In genomic region chrX:38225093-38225492, GRCh38 we compare ENCODE assay signal across 17 cellular contexts. TPM values are rescaled to one million over a fixed set of nuclear protein-coding genes. Genes with fewer than 3 reads are reported as not detected.
A peak's percentile ranks its signal among the peaks of the same experiment; 100 is the strongest.
DNase-seq lines count a peak whose midpoint lies in the region; ATAC-seq, FAIRE-seq and TF ChIP-seq lines count a peak whose summit lies in the region.
"Had no signal": no experiment of that assay in that cellular context is flagged by ENCODE, and none has a peak within 500 bp of the region (broad histone marks: within the 10 kb centered on the region; RNA-seq: fewer than 3 reads in every experiment).

No MANE protein-coding gene starts in this region.

- peak overlapping the region in 1 of 2 experiments; percentile 49; a peak in 1 of 4 replicates for H4K8ac ChIP-seq in IMR-90 (ENCODE audit: low read depth in 2 of 2, low read length in 2 of 2)
- no peak overlapping the region for H4K8ac ChIP-seq in H1 (ENCODE audit: extremely low read depth, insufficient read depth, low read length)

- no peak overlapping the region for H3K9ac ChIP-seq in IMR-90 (ENCODE audit: low read depth, low read length)
- H3K9ac ChIP-seq in H1 (replicated peaks in 1 of 4; ENCODE audit: extremely low read depth in 1 of 4, low read depth in 3 of 4, low read length in 3 of 4): no peak overlapping the region
- H3K9ac ChIP-seq in keratinocyte (ENCODE audit: control insufficient read depth, extremely low read depth, insufficient read depth, low read length): no peak overlapping the region

- in situ Hi-C loops in IMR-90 (cut with MboI; ENCODE audit: low sequenced_read_pairs): no loop called here

- WGBS in IMR-90 (ENCODE audit: extremely low coverage in 2 of 2, insufficient read length in 1 of 2), 2 experiments: no CpG with 5 or more reads among the region's 3 CpGs
- WGBS in H1 (ENCODE audit: extremely low coverage in 1 of 2, insufficient coverage in 1 of 2, insufficient read length in 1 of 2, insufficient replicate concordance in 2 of 2, low coverage in 1 of 2, low lambda C conversion rate in 2 of 2, missing lambda C conversion rate in 1 of 2), 2 experiments: 25% methylated on average over 3 of the region's 3 CpGs; no CpG with 5 or more reads in 1 of the 2 experiments

- H3K4me2 ChIP-seq in IMR-90 (ENCODE audit: low read depth, low read length): peak overlapping the region; percentile 66
- peak overlapping the region in 1 of 2 experiments; percentile 28; a peak in 2 of 4 replicates for H3K4me2 ChIP-seq in H1 (ENCODE audit: insufficient read depth in 1 of 2, low read depth in 2 of 2, low read length in 2 of 2)
- peak overlapping the region; percentile 19 for H3K4me2 ChIP-seq in keratinocyte (ENCODE audit: control insufficient read depth, extremely low read depth, insufficient read depth, low read depth, low read length)

- dilution Hi-C loops in IMR-90 (cut with HindIII; ENCODE audit: low sequenced_read_pairs, unreplicated experiment): no loop called here
- dilution Hi-C loops in keratinocyte (cut with MboI; ENCODE audit: extremely low pct_ligation_motif_present, low sequenced_read_pairs): no loop called here

- H3K4me1 Mint-ChIP-seq in stimulated activated effector memory CD8-positive, alpha-beta T cell treated with anti-CD3 and anti-CD28 coated beads, Interleukin-12 subunit alpha, Interleukin-12 subunit beta, amount 100 ng/mL, for 72 hours: no peaks in the 10 kb centered on the region
- peaks cover 4% of the 10 kb centered on the region for H3K4me1 Mint-ChIP-seq in osteocyte (ENCODE audit: unreplicated experiment)

- H2AK9ac ChIP-seq in IMR-90 (replicated peaks; ENCODE audit: low read depth, low read length, poor library complexity): no peak overlapping the region

- H3K79me2 ChIP-seq in H1 (ENCODE audit: control insufficient read depth in 1 of 2, insufficient read depth in 2 of 2, low read length in 2 of 2) (no peaks in the 10 kb centered on the region), keratinocyte (ENCODE audit: control insufficient read depth, insufficient read depth, low read length) (no peaks in the 10 kb centered on the region)

- BruUV-seq in IMR-90 (replicated peaks; lab: Mats Ljungman, UMichigan): no TSS peak

- H2BK20ac ChIP-seq in IMR-90 (ENCODE audit: low read depth, low read length): peak overlapping the region; percentile 0; the same call in 1 of the 2 replicates
- H2BK20ac ChIP-seq in H1 (ENCODE audit: low read length): no peak overlapping the region

- no peak overlapping the region for H3K27ac Mint-ChIP-seq in stimulated activated effector memory CD8-positive, alpha-beta T cell treated with anti-CD3 and anti-CD28 coated beads, Interleukin-12 subunit alpha, Interleukin-12 subunit beta, amount 100 ng/mL, for 72 hours
- no peak overlapping the region for H3K27ac Mint-ChIP-seq in osteocyte (ENCODE audit: unreplicated experiment)
- H3K27ac Mint-ChIP-seq: activated CD8-positive, alpha-beta memory T cell treated with anti-CD3 and anti-CD28 coated beads, Interleukin-2, amount 10 ng/mL, durations not matched to agents 7 days and 5 days had no signal

- TF ChIP-seq POLR2A in IMR-90 (IDR thresholded peaks at IDR 0.05; ENCODE audit: low read depth, low read length): no peak
- TF ChIP-seq POLR2A in H1 (IDR thresholded peaks at IDR 0.05; ENCODE audit: control extremely low read depth in 1 of 2, low read depth in 2 of 2, low read length in 2 of 2): no peak

- POLR2A ChIA-PET in AG04450 (lab: Yijun Ruan, JAX): no interaction called here
- POLR2A ChIA-PET in IMR-90 (lab: Charles Lee; ENCODE audit: unreplicated experiment): no interaction called here
- POLR2A ChIA-PET in H1 (lab: Charles Lee; ENCODE audit: partially characterized antibody): no interaction called here

- no peak overlapping the region for H3K4me3 Mint-ChIP-seq in stimulated activated effector memory CD8-positive, alpha-beta T cell treated with anti-CD3 and anti-CD28 coated beads, Interleukin-12 subunit alpha, Interleukin-12 subunit beta, amount 100 ng/mL, for 72 hours
- no peak overlapping the region for H3K4me3 Mint-ChIP-seq in osteocyte (ENCODE audit: unreplicated experiment)
- H3K4me3 Mint-ChIP-seq: activated CD8-positive, alpha-beta memory T cell treated with anti-CD3 and anti-CD28 coated beads, Interleukin-2, amount 10 ng/mL, durations not matched to agents 7 days and 5 days had no signal

- H3K27ac ChIP-seq in AG04450 (ENCODE audit: low read depth, low read length) (peak overlapping the region; percentile 39), IMR-90 (ENCODE audit: insufficient read depth, low read length) (peak overlapping the region; percentile 1; the same call in 1 of the 2 replicates), H1 (ENCODE audit: low read depth, low read length) (no peak overlapping the region), keratinocyte (ENCODE audit: control insufficient read depth, insufficient read depth, low read length) (peak overlapping the region; percentile 18)
- H3K27ac ChIP-seq: ovary, RWPE1, vagina had no signal

- H3K23ac ChIP-seq in IMR-90 (ENCODE audit: low read depth, low read length) (peak overlapping the region; percentile 1; the same call in 1 of the 2 replicates), H1 (ENCODE audit: insufficient read length) (no peak overlapping the region)

- H3K27me3 ChIP-seq in AG04450 (ENCODE audit: control insufficient read depth, insufficient read depth, low read length) (no peaks in the 10 kb centered on the region), IMR-90 (ENCODE audit: control insufficient read depth, insufficient read depth, low read length) (no peaks in the 10 kb centered on the region), H1 (replicated peaks in 1 of 4; ENCODE audit: control insufficient read depth in 3 of 4, extremely low read depth in 1 of 4, insufficient read depth in 3 of 4, low read length in 3 of 4) (peaks cover 6 to 16% (median 12%) of the 10 kb centered on the region in 4 experiments), keratinocyte (ENCODE audit: control insufficient read depth, extremely low read depth, insufficient read depth, low read length) (no peaks in the 10 kb centered on the region)
- H3K27me3 ChIP-seq: ovary, vagina had no signal

- H2AFZ ChIP-seq in IMR-90 (replicated peaks; ENCODE audit: low read length, poor library complexity): peak overlapping the region; percentile 68
- H2AFZ ChIP-seq in H1 (ENCODE audit: low read length): peak overlapping the region; percentile 98
- H2AFZ ChIP-seq in keratinocyte (ENCODE audit: control insufficient read depth, low read length): peak overlapping the region; percentile 35

- H2BK5ac ChIP-seq in IMR-90 (ENCODE audit: low read depth, low read length, poor library complexity, severe bottlenecking): peak overlapping the region; percentile 25
- no peak overlapping the region for H2BK5ac ChIP-seq in H1 (ENCODE audit: low read depth, low read length)

- H2AK5ac ChIP-seq in IMR-90 (ENCODE audit: low read depth, low read length): no peak overlapping the region
- H2AK5ac ChIP-seq in H1 (ENCODE audit: low read depth, low read length): no peak overlapping the region

- H4K5ac ChIP-seq in IMR-90 (ENCODE audit: low read depth, low read length) (peak overlapping the region; percentile 6; the same call in 1 of the 2 replicates), H1 (ENCODE audit: insufficient read length, low read depth, low read length) (no peak overlapping the region)

- H4K20me1 ChIP-seq in IMR-90 (ENCODE audit: insufficient read depth, low read length) (no peaks in the 10 kb centered on the region), H1 (replicated peaks in 1 of 2; ENCODE audit: control insufficient read depth in 1 of 2, insufficient read depth in 2 of 2, low read length in 2 of 2) (no peaks in the 10 kb centered on the region), keratinocyte (ENCODE audit: control insufficient read depth, extremely low read depth, insufficient read depth, low read length) (no peaks in the 10 kb centered on the region)

- H2BK120ac ChIP-seq in IMR-90 (ENCODE audit: low read depth, low read length) (peak overlapping the region; percentile 71; the same call in 1 of the 2 replicates), H1 (replicated peaks; ENCODE audit: low read depth, low read length) (no peak overlapping the region)

- H3K9me3 Mint-ChIP-seq in stimulated activated effector memory CD8-positive, alpha-beta T cell treated with anti-CD3 and anti-CD28 coated beads, Interleukin-12 subunit alpha, Interleukin-12 subunit beta, amount 100 ng/mL, for 72 hours: no peaks in the 10 kb centered on the region
- H3K9me3 Mint-ChIP-seq in osteocyte (ENCODE audit: unreplicated experiment): peaks cover 8% of the 10 kb centered on the region

- H3K36me3 ChIP-seq in IMR-90 (ENCODE audit: control insufficient read depth, insufficient read depth, low read length) (no peaks in the 10 kb centered on the region), H1 (ENCODE audit: control insufficient read depth in 2 of 4, insufficient read depth in 4 of 4, low read length in 3 of 4) (no peaks in the 10 kb centered on the region), keratinocyte (ENCODE audit: control insufficient read depth in 2 of 2, extremely low read depth in 1 of 2, insufficient read depth in 2 of 2, low read length in 2 of 2) (no peaks in the 10 kb centered on the region)
- H3K36me3 ChIP-seq: ovary, vagina had no signal

- TF ChIP-seq RAD21 in IMR-90 (IDR thresholded peaks at IDR 0.05; ENCODE audit: low read length): no peak
- no peak for TF ChIP-seq RAD21 in H1 (IDR thresholded peaks at IDR 0.05 in 1 of 2, conservative IDR thresholded peaks at IDR 0.05 in 1 of 2; ENCODE audit: low read depth in 2 of 2, low read length in 2 of 2)

- H3K4me1 ChIP-seq in IMR-90 (ENCODE audit: control insufficient read depth, insufficient read depth, low read length): peaks cover 4% of the 10 kb centered on the region; the same call in 1 of the 2 replicates
- H3K4me1 ChIP-seq in H1 (replicated peaks in 1 of 4; ENCODE audit: control insufficient read depth in 3 of 4, insufficient read depth in 4 of 4, low read length in 3 of 4): no peaks in the 10 kb centered on the region
- peaks cover 7% of the 10 kb centered on the region for H3K4me1 ChIP-seq in keratinocyte (ENCODE audit: control insufficient read depth, extremely low read depth, insufficient read depth, low read length)
- H3K4me1 ChIP-seq: Caco-2, vagina had no signal

- H3K79me1 ChIP-seq in IMR-90 (ENCODE audit: low read depth in 1 of 2, low read length in 2 of 2) (0 out of 4 replicates have a peak, but pooled peaks cover 0 to under 1% of the 10 kb centered on the region in 2 experiments), H1 (ENCODE audit: low read depth, low read length) (no peaks in the 10 kb centered on the region)

- FAIRE-seq in H1 (lab: Jason Lieb, UNC): no peak
- no peak for FAIRE-seq in keratinocyte (lab: Jason Lieb, UNC)
- FAIRE-seq in urothelium cell line (lab: Jason Lieb, UNC): no peak

- no peaks in the 10 kb centered on the region for H3K27me3 Mint-ChIP-seq in osteocyte (ENCODE audit: unreplicated experiment)

- no peaks in the 10 kb centered on the region for H3K36me3 Mint-ChIP-seq in stimulated activated effector memory CD8-positive, alpha-beta T cell treated with anti-CD3 and anti-CD28 coated beads, Interleukin-12 subunit alpha, Interleukin-12 subunit beta, amount 100 ng/mL, for 72 hours
- H3K36me3 Mint-ChIP-seq in osteocyte (ENCODE audit: unreplicated experiment): no peaks in the 10 kb centered on the region
- H3K36me3 Mint-ChIP-seq: activated CD8-positive, alpha-beta memory T cell treated with anti-CD3 and anti-CD28 coated beads, Interleukin-2, amount 10 ng/mL, durations not matched to agents 7 days and 5 days had no signal

- H3K23me2 ChIP-seq in H1 (ENCODE audit: low read depth, low read length): peaks cover 6% of the 10 kb centered on the region; the same call in 1 of the 2 replicates

- H3K14ac ChIP-seq in IMR-90 (replicated peaks; ENCODE audit: low read depth, low read length) (0 out of 2 replicates have a peak overlapping the region, but pooled peaks have one; percentile 48), H1 (ENCODE audit: insufficient read length) (no peak overlapping the region)

- no peak for TF ChIP-seq EP300 in H1 (IDR thresholded peaks at IDR 0.05; ENCODE audit: borderline replicate concordance in 1 of 2, low read depth in 2 of 2, low read length in 2 of 2)

- TF ChIP-seq CTCF in AG04450 (IDR thresholded peaks at IDR 0.05; ENCODE audit: low read depth, low read length): no peak
- no peak for TF ChIP-seq CTCF in IMR-90 (conservative IDR thresholded peaks at IDR 0.05; ENCODE audit: low read depth, low read length)
- TF ChIP-seq CTCF in H1 (IDR thresholded peaks at IDR 0.05; ENCODE audit: control extremely low read depth in 1 of 3, insufficient read depth in 1 of 3, low read depth in 1 of 3, low read length in 3 of 3): no peak
- no peak for TF ChIP-seq CTCF in keratinocyte (optimal IDR thresholded peaks at IDR 0.05 in 1 of 3, IDR thresholded peaks at IDR 0.05 in 1 of 3, conservative IDR thresholded peaks at IDR 0.05 in 1 of 3; ENCODE audit: extremely low read depth in 1 of 3, insufficient read depth in 2 of 3, low read length in 3 of 3)
- no peak for TF ChIP-seq CTCF in osteocyte (IDR thresholded peaks at IDR 0.05)

- DNase-seq in AG04450 (ENCODE audit: low read depth, low spot score) (no peak), IMR-90 (peak; percentile 60), H1 (ENCODE audit: low read depth in 1 of 2, low spot score in 2 of 2) (no peak), keratinocyte (ENCODE audit: low read depth, low spot score) (no peak), urothelium cell line (ENCODE audit: low spot score) (no peak), osteocyte (ENCODE audit: extremely low spot score, unreplicated experiment) (no peak)
- no peak for DNase-seq in stimulated activated effector memory CD8-positive, alpha-beta T cell treated with anti-CD3 and anti-CD28 coated beads, Interleukin-12 subunit alpha, Interleukin-12 subunit beta, amount 100 ng/mL, for 72 hours (ENCODE audit: low spot score in 2 of 2)
- DNase-seq: activated CD8-positive, alpha-beta memory T cell treated with anti-CD3 and anti-CD28 coated beads, Interleukin-2, amount 10 ng/mL, durations not matched to agents 7 days and 5 days; Caco-2; Karpas-422; kidney; NCI-H1436 treated with DMSO at 0.1 percent for 48 hours; ovary; stimulated activated naive CD4-positive, alpha-beta T cell treated with Interleukin-2 at 50 U/mL for 16 hours had no signal

- peak; percentile 36 for ATAC-seq in IMR-90 (ENCODE audit: low read depth)
- ATAC-seq in stimulated activated effector memory CD8-positive, alpha-beta T cell treated with anti-CD3 and anti-CD28 coated beads, Interleukin-12 subunit alpha, Interleukin-12 subunit beta, amount 100 ng/mL, for 72 hours: no peak
- no peak for ATAC-seq in GM19023 (IDR thresholded peaks at IDR 0.05; ENCODE audit: unreplicated experiment)
- ATAC-seq: activated CD8-positive, alpha-beta memory T cell treated with anti-CD3 and anti-CD28 coated beads, Interleukin-2, amount 10 ng/mL, durations not matched to agents 7 days and 5 days had no signal

- H3K9me3 ChIP-seq in AG04450 (ENCODE audit: control insufficient read depth, insufficient read depth, low read length) (no peaks in the 10 kb centered on the region), IMR-90 (ENCODE audit: control insufficient read depth, insufficient read depth, low read length) (no peaks in the 10 kb centered on the region), H1 (ENCODE audit: insufficient read depth in 2 of 2, low read depth in 1 of 2, low read length in 1 of 2) (no peaks in the 10 kb centered on the region), keratinocyte (ENCODE audit: control insufficient read depth, low read depth, low read length) (no peaks in the 10 kb centered on the region)
- H3K9me3 ChIP-seq: Caco-2, ovary, vagina had no signal

- no peak overlapping the region; the same call in 1 of the 2 replicates for H3K56ac ChIP-seq in IMR-90 (ENCODE audit: extremely low read depth, insufficient read depth, low read length)
- H3K56ac ChIP-seq in H1 (replicated peaks; ENCODE audit: insufficient read length, low read depth, low read length): no peak overlapping the region

- H2BK12ac ChIP-seq in H1 (ENCODE audit: low read depth, low read length): 0 out of 2 replicates have a peak overlapping the region, but pooled peaks have one; percentile 17

- peak overlapping the region; percentile 4; the same call in 1 of the 2 replicates for H3K18ac ChIP-seq in IMR-90 (ENCODE audit: low read depth, low read length)
- no peak overlapping the region for H3K18ac ChIP-seq in H1 (ENCODE audit: extremely low read depth, low read length)

- H3K9me1 ChIP-seq in IMR-90 (ENCODE audit: insufficient read depth, low read length): peaks cover 2% of the 10 kb centered on the region; the same call in 1 of the 2 replicates
- H3K9me1 ChIP-seq in keratinocyte (ENCODE audit: control insufficient read depth, extremely low read depth, insufficient read depth, low read length): no peaks in the 10 kb centered on the region

- peak overlapping the region; percentile 3; the same call in 1 of the 2 replicates for H4K91ac ChIP-seq in IMR-90 (ENCODE audit: insufficient read depth, low read depth, low read length)
- H4K91ac ChIP-seq in H1 (replicated peaks; ENCODE audit: insufficient read length, low read length): no peak overlapping the region

- H3K4me3 ChIP-seq in AG04450 (ENCODE audit: low read depth, low read length) (no peak overlapping the region), IMR-90 (ENCODE audit: insufficient read depth, low read depth, low read length) (no peak overlapping the region), H1 (ENCODE audit: extremely low read depth in 1 of 4, insufficient read depth in 2 of 4, low read depth in 3 of 4, low read length in 4 of 4) (no peak overlapping the region), keratinocyte (ENCODE audit: control insufficient read depth in 2 of 3, extremely low read depth in 1 of 3, insufficient read depth in 2 of 3, low read depth in 1 of 3, low read length in 3 of 3) (no peak overlapping the region)
- H3K4me3 ChIP-seq: ovary, vagina had no signal

- CTCF ChIA-PET in AG04450 (lab: Charles Lee) (no interaction called here), IMR-90 (lab: Yijun Ruan, JAX) (interaction anchor here (0.7 kb wide), 1 partner anchor 128 kb away, joined by 5 read pairs; the partner anchor contains the start of gene OTC), H1 (lab: Charles Lee; ENCODE audit: partially characterized antibody) (no interaction called here)

- peak overlapping the region; percentile 75 for H3K4ac ChIP-seq in IMR-90 (ENCODE audit: low read depth, low read length)
- no peak overlapping the region for H3K4ac ChIP-seq in H1 (replicated peaks; ENCODE audit: insufficient read length, low read depth, low read length)

- intact Hi-C loops in IMR-90 (cut with micrococcal nuclease): no loop called here

- no peak overlapping the region for H2BK15ac ChIP-seq in IMR-90 (ENCODE audit: low read depth, low read length)
- no peak overlapping the region for H2BK15ac ChIP-seq in H1 (ENCODE audit: low read length)

RNA-seq across cellular contexts. Expression of gene SRPX, which starts 4.4 kb away (rescaled TPM):
- 49.6 and 53.5 TPM in 2 replicates for polyA plus RNA-seq in AG04450 (2011; rRNA removed)
- 33.1 and 34.4 TPM in 2 replicates for polyA minus RNA-seq in AG04450 (2011; rRNA and poly(A)+ RNA removed)
- total RNA-seq in IMR-90 (2012; rRNA removed): 35.5 and 39.2 TPM in 2 replicates
- polyA plus RNA-seq in IMR-90 (2012; rRNA removed): 67.6 and 81.5 TPM in 2 replicates
- polyA plus RNA-seq in IMR-90 (2012; cell fraction: cytosol; rRNA removed): 73.6 and 78.2 TPM in 2 replicates
- 31.5 and 60.3 TPM in 2 replicates for polyA plus RNA-seq in IMR-90 (2012; cell fraction: nucleus; rRNA removed; ENCODE audit: low replicate concordance)
- total RNA-seq in H1 (2021; fragmentation: NEBNext Ultra II Directional; extraction: Animal tissue kit (Norgen Biotek cat#: 25700)): 10.4 TPM in 2 replicates
- 7.2 and 7.6 TPM in 2 replicates for polyA plus RNA-seq in H1 (2011; rRNA removed)
- polyA plus RNA-seq in H1 (2011; cell fraction: cytosol; rRNA removed): 9.2 TPM
- polyA plus RNA-seq in H1 (2011; cell fraction: nucleus; rRNA removed): 8.8 TPM
- 5.5 to 9.0 TPM (median 7.6 TPM) in 4 replicates for polyA plus RNA-seq in H1 (2012, experiment 1 of 2)
- 4.6 TPM for polyA plus RNA-seq in H1 (2012, experiment 2 of 2)
- polyA plus RNA-seq in H1 (2013, experiment 1 of 2): 17.7 TPM
- polyA plus RNA-seq in H1 (2013, experiment 2 of 2): 18.2 TPM
- 6.6 and 7.7 TPM in 2 replicates for polyA minus RNA-seq in H1 (2011; rRNA and poly(A)+ RNA removed)
- polyA minus RNA-seq in H1 (2011; cell fraction: cytosol; rRNA and poly(A)+ RNA removed): 4.9 TPM
- 2.3 TPM for polyA minus RNA-seq in H1 (2011; cell fraction: nucleus; rRNA and poly(A)+ RNA removed)
- polyA plus RNA-seq in keratinocyte: 31.9 to 166 TPM (median 53.8 TPM) in 3 replicates
- polyA plus RNA-seq in keratinocyte (2011; ENCODE audit: low read depth): 7.7 TPM
- polyA plus RNA-seq in keratinocyte (2011; cell fraction: cytosol; rRNA removed): 37.0 and 42.6 TPM in 2 replicates
- polyA plus RNA-seq in keratinocyte (2011; cell fraction: nucleus; rRNA removed): 120 and 126 TPM in 2 replicates
- 9.6 and 95.8 TPM in 2 replicates for polyA plus RNA-seq in keratinocyte (2012; ENCODE audit: low replicate concordance)
- polyA minus RNA-seq in keratinocyte: 40.2 to 79.6 TPM (median 47.3 TPM) in 3 replicates
- polyA minus RNA-seq in keratinocyte (2011; cell fraction: cytosol; rRNA and poly(A)+ RNA removed): 38.0 TPM
- polyA minus RNA-seq in keratinocyte (2011; cell fraction: nucleus; rRNA and poly(A)+ RNA removed): 48.6 and 67.1 TPM in 2 replicates
- 41.7 and 48.0 TPM in 2 replicates for total RNA-seq in osteocyte

Comparison
In these comparisons a context has a peak if more than half of its experiments do, and no peak if none do; other contexts are left out.
1. H2AFZ ChIP-seq: peak in every context shown above with its lines; median percentile 98 in H1; 68 in IMR-90; 35 in keratinocyte.